ENCODE assay signal across 2 cellular contexts in the genomic region with DNA sequence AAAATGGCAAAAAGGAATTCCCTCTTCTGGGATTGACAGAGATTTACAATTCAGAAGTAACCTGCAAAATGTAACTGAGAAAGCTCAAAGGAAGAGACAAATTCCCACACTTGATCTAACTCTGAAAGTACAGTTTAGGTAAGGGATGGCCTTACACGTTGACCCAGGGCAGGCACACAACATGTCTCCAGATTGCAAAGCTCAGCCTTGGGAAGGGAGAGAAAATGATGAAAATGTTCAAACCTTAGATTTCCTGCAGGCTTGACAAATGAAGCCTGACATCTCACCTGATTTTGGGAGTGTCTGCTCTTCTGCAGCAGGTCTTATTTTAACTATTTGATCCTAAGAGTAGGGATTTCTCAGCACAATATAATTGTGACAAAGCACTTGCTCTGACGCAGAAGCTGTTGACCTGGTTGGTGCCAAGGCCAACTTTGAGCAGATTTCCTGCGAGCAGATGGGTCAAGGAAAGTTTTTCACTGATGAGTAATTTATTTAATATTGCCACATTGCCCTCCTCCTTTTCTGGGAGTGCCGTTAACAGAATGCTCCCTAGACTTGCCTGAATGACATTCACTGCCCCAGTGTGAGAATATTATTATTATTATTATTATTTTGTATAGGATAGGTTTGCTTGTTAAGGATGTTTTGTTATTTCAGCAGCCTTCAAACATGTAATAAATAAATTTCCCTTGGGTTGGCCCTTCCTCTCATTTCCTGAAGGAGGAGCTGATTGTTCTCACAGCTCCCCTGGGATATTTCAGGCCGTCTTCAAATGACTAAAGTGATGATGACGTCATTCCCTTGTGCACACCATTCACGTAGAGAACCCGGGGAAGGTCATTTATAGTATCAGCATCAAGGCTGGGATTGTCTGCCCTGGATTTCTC.
TF ChIP-seq lines count a peak whose summit lies in the region.

No MANE protein-coding gene starts in this region.

TF ChIP-seq in A549, 52 proteins besides CTCF, POLR2A, EP300 and RAD21 (continues in another document):
- TF ChIP-seq, protein P1, sequence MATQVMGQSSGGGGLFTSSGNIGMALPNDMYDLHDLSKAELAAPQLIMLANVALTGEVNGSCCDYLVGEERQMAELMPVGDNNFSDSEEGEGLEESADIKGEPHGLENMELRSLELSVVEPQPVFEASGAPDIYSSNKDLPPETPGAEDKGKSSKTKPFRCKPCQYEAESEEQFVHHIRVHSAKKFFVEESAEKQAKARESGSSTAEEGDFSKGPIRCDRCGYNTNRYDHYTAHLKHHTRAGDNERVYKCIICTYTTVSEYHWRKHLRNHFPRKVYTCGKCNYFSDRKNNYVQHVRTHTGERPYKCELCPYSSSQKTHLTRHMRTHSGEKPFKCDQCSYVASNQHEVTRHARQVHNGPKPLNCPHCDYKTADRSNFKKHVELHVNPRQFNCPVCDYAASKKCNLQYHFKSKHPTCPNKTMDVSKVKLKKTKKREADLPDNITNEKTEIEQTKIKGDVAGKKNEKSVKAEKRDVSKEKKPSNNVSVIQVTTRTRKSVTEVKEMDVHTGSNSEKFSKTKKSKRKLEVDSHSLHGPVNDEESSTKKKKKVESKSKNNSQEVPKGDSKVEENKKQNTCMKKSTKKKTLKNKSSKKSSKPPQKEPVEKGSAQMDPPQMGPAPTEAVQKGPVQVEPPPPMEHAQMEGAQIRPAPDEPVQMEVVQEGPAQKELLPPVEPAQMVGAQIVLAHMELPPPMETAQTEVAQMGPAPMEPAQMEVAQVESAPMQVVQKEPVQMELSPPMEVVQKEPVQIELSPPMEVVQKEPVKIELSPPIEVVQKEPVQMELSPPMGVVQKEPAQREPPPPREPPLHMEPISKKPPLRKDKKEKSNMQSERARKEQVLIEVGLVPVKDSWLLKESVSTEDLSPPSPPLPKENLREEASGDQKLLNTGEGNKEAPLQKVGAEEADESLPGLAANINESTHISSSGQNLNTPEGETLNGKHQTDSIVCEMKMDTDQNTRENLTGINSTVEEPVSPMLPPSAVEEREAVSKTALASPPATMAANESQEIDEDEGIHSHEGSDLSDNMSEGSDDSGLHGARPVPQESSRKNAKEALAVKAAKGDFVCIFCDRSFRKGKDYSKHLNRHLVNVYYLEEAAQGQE (IDR thresholded peaks at IDR 0.05) = no peak
- TF ChIP-seq, protein P2, sequence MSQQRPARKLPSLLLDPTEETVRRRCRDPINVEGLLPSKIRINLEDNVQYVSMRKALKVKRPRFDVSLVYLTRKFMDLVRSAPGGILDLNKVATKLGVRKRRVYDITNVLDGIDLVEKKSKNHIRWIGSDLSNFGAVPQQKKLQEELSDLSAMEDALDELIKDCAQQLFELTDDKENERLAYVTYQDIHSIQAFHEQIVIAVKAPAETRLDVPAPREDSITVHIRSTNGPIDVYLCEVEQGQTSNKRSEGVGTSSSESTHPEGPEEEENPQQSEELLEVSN (IDR thresholded peaks at IDR 0.05; ENCODE audit: borderline replicate concordance, low read depth) = no peak
- TF ChIP-seq NR3C1 (IDR thresholded peaks at IDR 0.05) = no peak
- TF ChIP-seq MAFK (IDR thresholded peaks at IDR 0.05; ENCODE audit: partially characterized antibody) = peak; percentile 82
- TF ChIP-seq KDM1A (IDR thresholded peaks at IDR 0.05; ENCODE audit: low read depth) = no peak
- TF ChIP-seq ZNF302 (CRISPR knock-in tag; IDR thresholded peaks at IDR 0.05) = no peak
- peak; percentile 93 for TF ChIP-seq JUNB (IDR thresholded peaks at IDR 0.05)
- no peak for TF ChIP-seq MYC (IDR thresholded peaks at IDR 0.05; ENCODE audit: borderline replicate concordance, low read length)
- 0 out of 2 replicates have a peak, but pooled peaks have one; percentile 43 for TF ChIP-seq HOXB13 (CRISPR knock-in tag; IDR thresholded peaks at IDR 0.05; ENCODE audit: low read depth)
- TF ChIP-seq, protein P3, sequence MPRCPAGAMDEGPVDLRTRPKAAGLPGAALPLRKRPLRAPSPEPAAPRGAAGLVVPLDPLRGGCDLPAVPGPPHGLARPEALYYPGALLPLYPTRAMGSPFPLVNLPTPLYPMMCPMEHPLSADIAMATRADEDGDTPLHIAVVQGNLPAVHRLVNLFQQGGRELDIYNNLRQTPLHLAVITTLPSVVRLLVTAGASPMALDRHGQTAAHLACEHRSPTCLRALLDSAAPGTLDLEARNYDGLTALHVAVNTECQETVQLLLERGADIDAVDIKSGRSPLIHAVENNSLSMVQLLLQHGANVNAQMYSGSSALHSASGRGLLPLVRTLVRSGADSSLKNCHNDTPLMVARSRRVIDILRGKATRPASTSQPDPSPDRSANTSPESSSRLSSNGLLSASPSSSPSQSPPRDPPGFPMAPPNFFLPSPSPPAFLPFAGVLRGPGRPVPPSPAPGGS (IDR thresholded peaks at IDR 0.05) = peak; percentile 90; the same call in 1 of the 3 replicates
- TF ChIP-seq ZC3H11A (IDR thresholded peaks at IDR 0.05) = no peak
- TF ChIP-seq ESRRA (IDR thresholded peaks at IDR 0.05; ENCODE audit: borderline replicate concordance, low read length) = no peak
- TF ChIP-seq FOSB (CRISPR knock-in tag; IDR thresholded peaks at IDR 0.05) = no peak
- no peak for TF ChIP-seq EHMT2 (IDR thresholded peaks at IDR 0.05; ENCODE audit: low read depth)
- no peak for TF ChIP-seq CBX8 (IDR thresholded peaks at IDR 0.05)
- TF ChIP-seq JUN (IDR thresholded peaks at IDR 0.05) = peak; percentile 91 to 94
- peak; percentile 80 for TF ChIP-seq FOSL2 (IDR thresholded peaks at IDR 0.05)
- TF ChIP-seq FOSL2 (CRISPR knock-in tag; IDR thresholded peaks at IDR 0.05) = peak; percentile 92
- no peak for TF ChIP-seq ZFP36 (IDR thresholded peaks at IDR 0.05; ENCODE audit: borderline replicate concordance, partially characterized antibody)
- peak; percentile 46; the same call in 1 of the 2 replicates for TF ChIP-seq EHF (CRISPR knock-in tag; IDR thresholded peaks at IDR 0.05)
- peak; percentile 94 for TF ChIP-seq RARB (CRISPR knock-in tag; IDR thresholded peaks at IDR 0.05)
- TF ChIP-seq HOXB5 (CRISPR knock-in tag; IDR thresholded peaks at IDR 0.05) = peak; percentile 90
- TF ChIP-seq, protein P4, sequence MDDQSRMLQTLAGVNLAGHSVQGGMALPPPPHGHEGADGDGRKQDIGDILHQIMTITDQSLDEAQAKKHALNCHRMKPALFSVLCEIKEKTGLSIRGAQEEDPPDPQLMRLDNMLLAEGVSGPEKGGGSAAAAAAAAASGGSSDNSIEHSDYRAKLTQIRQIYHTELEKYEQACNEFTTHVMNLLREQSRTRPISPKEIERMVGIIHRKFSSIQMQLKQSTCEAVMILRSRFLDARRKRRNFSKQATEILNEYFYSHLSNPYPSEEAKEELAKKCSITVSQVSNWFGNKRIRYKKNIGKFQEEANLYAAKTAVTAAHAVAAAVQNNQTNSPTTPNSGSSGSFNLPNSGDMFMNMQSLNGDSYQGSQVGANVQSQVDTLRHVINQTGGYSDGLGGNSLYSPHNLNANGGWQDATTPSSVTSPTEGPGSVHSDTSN (IDR thresholded peaks at IDR 0.05) = peak; percentile 65; the same call in 1 of the 2 replicates
- TF ChIP-seq, protein P5, sequence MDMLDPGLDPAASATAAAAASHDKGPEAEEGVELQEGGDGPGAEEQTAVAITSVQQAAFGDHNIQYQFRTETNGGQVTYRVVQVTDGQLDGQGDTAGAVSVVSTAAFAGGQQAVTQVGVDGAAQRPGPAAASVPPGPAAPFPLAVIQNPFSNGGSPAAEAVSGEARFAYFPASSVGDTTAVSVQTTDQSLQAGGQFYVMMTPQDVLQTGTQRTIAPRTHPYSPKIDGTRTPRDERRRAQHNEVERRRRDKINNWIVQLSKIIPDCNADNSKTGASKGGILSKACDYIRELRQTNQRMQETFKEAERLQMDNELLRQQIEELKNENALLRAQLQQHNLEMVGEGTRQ (IDR thresholded peaks at IDR 0.05) = no peak

TF ChIP-seq in SK-N-SH, 30 proteins besides CTCF, POLR2A, EP300 and RAD21 (continued from another document):
- TF ChIP-seq, protein P1 (IDR thresholded peaks at IDR 0.05; ENCODE audit: low read depth, low read length) = no peak
- TF ChIP-seq, protein P6, sequence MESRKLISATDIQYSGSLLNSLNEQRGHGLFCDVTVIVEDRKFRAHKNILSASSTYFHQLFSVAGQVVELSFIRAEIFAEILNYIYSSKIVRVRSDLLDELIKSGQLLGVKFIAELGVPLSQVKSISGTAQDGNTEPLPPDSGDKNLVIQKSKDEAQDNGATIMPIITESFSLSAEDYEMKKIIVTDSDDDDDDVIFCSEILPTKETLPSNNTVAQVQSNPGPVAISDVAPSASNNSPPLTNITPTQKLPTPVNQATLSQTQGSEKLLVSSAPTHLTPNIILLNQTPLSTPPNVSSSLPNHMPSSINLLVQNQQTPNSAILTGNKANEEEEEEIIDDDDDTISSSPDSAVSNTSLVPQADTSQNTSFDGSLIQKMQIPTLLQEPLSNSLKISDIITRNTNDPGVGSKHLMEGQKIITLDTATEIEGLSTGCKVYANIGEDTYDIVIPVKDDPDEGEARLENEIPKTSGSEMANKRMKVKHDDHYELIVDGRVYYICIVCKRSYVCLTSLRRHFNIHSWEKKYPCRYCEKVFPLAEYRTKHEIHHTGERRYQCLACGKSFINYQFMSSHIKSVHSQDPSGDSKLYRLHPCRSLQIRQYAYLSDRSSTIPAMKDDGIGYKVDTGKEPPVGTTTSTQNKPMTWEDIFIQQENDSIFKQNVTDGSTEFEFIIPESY (IDR thresholded peaks at IDR 0.05; ENCODE audit: borderline replicate concordance, low read depth) = no peak
- TF ChIP-seq MXI1 (IDR thresholded peaks at IDR 0.05; ENCODE audit: low read depth, low read length) = no peak
- no peak for TF ChIP-seq NRF1 (IDR thresholded peaks at IDR 0.05; ENCODE audit: low read depth, low read length)
- no peak for TF ChIP-seq FOXJ3 (CRISPR knock-in tag; IDR thresholded peaks at IDR 0.05)
- TF ChIP-seq RFX5 (IDR thresholded peaks at IDR 0.05; ENCODE audit: low read length) = no peak
- no peak for TF ChIP-seq MEF2A (IDR thresholded peaks at IDR 0.05; ENCODE audit: borderline replicate concordance, low read depth)
- no peak for TF ChIP-seq JUND (IDR thresholded peaks at IDR 0.05)
- 0 out of 2 replicates have a peak, but pooled peaks have one; percentile 5 for TF ChIP-seq FOSL2 (IDR thresholded peaks at IDR 0.05; ENCODE audit: borderline replicate concordance, low read depth)
- no peak for TF ChIP-seq EZH2phosphoT487 (IDR thresholded peaks at IDR 0.05; ENCODE audit: borderline replicate concordance, low read depth)
- peak; percentile 35 for TF ChIP-seq TCF12 (IDR thresholded peaks at IDR 0.05)
- TF ChIP-seq, protein P4 (IDR thresholded peaks at IDR 0.05) = no peak
- TF ChIP-seq POLR2AphosphoS5 (IDR thresholded peaks at IDR 0.05; ENCODE audit: low read depth, low read length) = no peak
- TF ChIP-seq TAF1 (IDR thresholded peaks at IDR 0.05; ENCODE audit: borderline replicate concordance, low read depth, low read length) = no peak
- no peak for TF ChIP-seq RCOR1 (IDR thresholded peaks at IDR 0.05; ENCODE audit: low read length)
- TF ChIP-seq SIN3A (IDR thresholded peaks at IDR 0.05; ENCODE audit: borderline replicate concordance, low read depth, low read length) = no peak
- TF ChIP-seq, protein P7, sequence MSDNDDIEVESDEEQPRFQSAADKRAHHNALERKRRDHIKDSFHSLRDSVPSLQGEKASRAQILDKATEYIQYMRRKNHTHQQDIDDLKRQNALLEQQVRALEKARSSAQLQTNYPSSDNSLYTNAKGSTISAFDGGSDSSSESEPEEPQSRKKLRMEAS (IDR thresholded peaks at IDR 0.05; ENCODE audit: low read depth) = no peak
- TF ChIP-seq GATA2 (CRISPR knock-in tag; IDR thresholded peaks at IDR 0.05) = no peak
- TF ChIP-seq, protein P8, sequence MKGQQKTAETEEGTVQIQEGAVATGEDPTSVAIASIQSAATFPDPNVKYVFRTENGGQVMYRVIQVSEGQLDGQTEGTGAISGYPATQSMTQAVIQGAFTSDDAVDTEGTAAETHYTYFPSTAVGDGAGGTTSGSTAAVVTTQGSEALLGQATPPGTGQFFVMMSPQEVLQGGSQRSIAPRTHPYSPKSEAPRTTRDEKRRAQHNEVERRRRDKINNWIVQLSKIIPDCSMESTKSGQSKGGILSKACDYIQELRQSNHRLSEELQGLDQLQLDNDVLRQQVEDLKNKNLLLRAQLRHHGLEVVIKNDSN (IDR thresholded peaks at IDR 0.05; ENCODE audit: borderline replicate concordance, low read depth) = no peak
- TF ChIP-seq NFIC (IDR thresholded peaks at IDR 0.05; ENCODE audit: borderline replicate concordance) = 0 out of 2 replicates have a peak, but pooled peaks have one; percentile 9
- no peak for TF ChIP-seq RXRA (IDR thresholded peaks at IDR 0.05; ENCODE audit: borderline replicate concordance, low read depth)
